ENCODE assay signal across 15 cellular contexts in the genomic region with DNA sequence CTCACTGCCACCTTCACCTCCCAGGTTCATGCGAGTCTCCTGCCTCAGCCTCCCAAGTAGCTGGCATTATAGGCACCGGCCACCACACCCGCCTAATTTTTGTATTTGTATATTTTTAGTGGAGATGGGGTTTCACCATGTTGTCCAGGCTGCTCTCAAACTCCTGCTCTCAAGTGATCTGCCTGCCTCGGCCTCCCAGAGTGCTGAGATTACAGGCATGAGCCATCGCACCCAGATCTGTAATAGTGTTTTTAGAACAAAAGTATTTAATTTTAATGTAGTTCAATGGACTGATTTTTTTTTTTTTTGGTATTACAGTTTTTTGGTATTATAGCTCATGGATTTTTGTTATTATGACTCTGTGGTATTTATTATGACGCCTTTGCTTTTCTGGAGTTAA.
"Had no signal": no experiment of that assay in that cellular context is flagged by ENCODE, and none has a peak within 500 bp of the region (broad histone marks: within the 10 kb centered on the region; RNA-seq: fewer than 3 reads in every experiment).

No MANE protein-coding gene starts in this region.

- H3K27me3 Mint-ChIP-seq: naive B cell had no signal

- H3K4me3 ChIP-seq: esophagus squamous epithelium, gastroesophageal sphincter, hepatocyte, lung, right atrium auricular region had no signal

- H3K27me3 ChIP-seq: esophagus squamous epithelium, gastroesophageal sphincter, hepatocyte, right atrium auricular region had no signal

- H3K27ac ChIP-seq: gastroesophageal sphincter, hepatocyte, right atrium auricular region had no signal

- H3K4me1 Mint-ChIP-seq: naive B cell had no signal

- H3K36me3 Mint-ChIP-seq: naive B cell had no signal

- H3K9me3 ChIP-seq: esophagus squamous epithelium, gastroesophageal sphincter, right atrium auricular region had no signal

- DNase-seq: esophagus squamous epithelium; foreskin fibroblast; left colon; left ventricle myocardium superior; mesenchymal stem cell; naive B cell; posterior cingulate gyrus; small intestine; stimulated activated CD4-positive, alpha-beta T cell treated with anti-CD3 and anti-CD28 coated beads, Interleukin-2, amount 100 ng/mL, for 48 hours; stimulated activated naive CD4-positive, alpha-beta T cell treated with Interleukin-2 at 50 U/mL for 16 hours; trophoblast cell had no signal

- H3K4me3 Mint-ChIP-seq: naive B cell had no signal

- ATAC-seq: gastroesophageal sphincter, left colon, left ventricle myocardium superior had no signal
